8 cellular contexts compared by ENCODE assay signal in genomic region chr1:160894368-160895135, GRCh38. TPM values are rescaled to one million over a fixed set of nuclear protein-coding genes. Genes with fewer than 3 reads are reported as not detected.
"Had no signal": no experiment of that assay in that cellular context is flagged by ENCODE, and none has a peak within 500 bp of the region (broad histone marks: within the 10 kb centered on the region; RNA-seq: fewer than 3 reads in every experiment).

No MANE protein-coding gene starts in this region.

RNA-seq across cellular contexts. Expression of gene ITLN1, which starts 9.6 kb away (rescaled TPM):
- total RNA-seq: kidney, kidney epithelial cell, lower leg skin, lung microvascular endothelial cell, mammary epithelial cell, mesothelial cell of epicardium, myocyte had no signal
- polyA plus RNA-seq: keratinocyte, mammary epithelial cell had no signal

RNA-seq across cellular contexts. Expression of gene CD244, which starts 31.9 kb away (rescaled TPM):
- total RNA-seq: kidney epithelial cell, lung microvascular endothelial cell, mammary epithelial cell, mesothelial cell of epicardium, myocyte had no signal
- polyA plus RNA-seq: keratinocyte, mammary epithelial cell had no signal
